In the genomic region with DNA sequence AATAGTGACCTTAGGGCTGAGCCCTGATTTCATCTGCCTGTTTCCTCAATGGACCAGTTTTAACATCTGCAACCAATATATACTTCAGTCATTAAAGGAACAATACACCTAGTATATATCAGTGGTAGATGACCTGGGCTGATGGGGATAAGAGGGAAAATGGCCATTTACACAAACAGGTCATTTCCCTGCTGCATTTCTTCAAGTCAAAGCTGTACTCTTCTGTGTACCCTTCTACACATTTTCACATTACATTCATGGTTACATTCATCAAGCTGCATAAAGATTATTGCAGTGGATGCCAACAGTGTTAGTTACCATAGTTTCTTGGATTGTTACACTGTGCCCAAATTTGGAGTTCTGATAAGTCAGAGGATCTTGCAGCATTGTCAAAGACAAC, we compare ENCODE assay signal across 23 cellular contexts.
"Had no signal": no experiment of that assay in that cellular context is flagged by ENCODE, and none has a peak within 500 bp of the region (broad histone marks: within the 10 kb centered on the region; RNA-seq: fewer than 3 reads in every experiment).

No MANE protein-coding gene starts in this region.

- H3K4me3 ChIP-seq: gastrocnemius medialis, left lung, tibial nerve had no signal

- H3K27ac ChIP-seq: left lung, VCaP had no signal

- H3K9me3 Mint-ChIP-seq: dendritic cell treated with granulocyte-macrophage colony-stimulating factor and Interleukin-4, amounts not matched to agents 40 ng/mL and 50 ng/mL, for 4 days had no signal

- H3K27me3 ChIP-seq: gastrocnemius medialis, left lung, tibial nerve had no signal

- H3K4me3 Mint-ChIP-seq: dendritic cell treated with granulocyte-macrophage colony-stimulating factor and Interleukin-4, amounts not matched to agents 40 ng/mL and 50 ng/mL, for 4 days; endodermal cell; nephron progenitor cell had no signal

- H3K9me3 ChIP-seq: gastrocnemius medialis, left lung had no signal

- H3K4me1 Mint-ChIP-seq: endodermal cell, nephron progenitor cell had no signal

- ATAC-seq: gastrocnemius medialis, left lung had no signal

- H3K27me3 Mint-ChIP-seq: dendritic cell treated with granulocyte-macrophage colony-stimulating factor and Interleukin-4, amounts not matched to agents 40 ng/mL and 50 ng/mL, for 4 days had no signal

- DNase-seq: activated CD4-positive, alpha-beta T cell treated with anti-CD3 and anti-CD28 coated beads, Interleukin-2, amount 50 U/mL, for 1 hour; activated CD4-positive, CD25-positive, alpha-beta regulatory T cell treated with anti-CD3 and anti-CD28 coated beads, Interleukin-2, amount 50 U/mL, for 72 hours; activated CD8-positive, alpha-beta memory T cell treated with anti-CD3 and anti-CD28 coated beads for 24 hours; activated CD8-positive, alpha-beta memory T cell treated with anti-CD3 and anti-CD28 coated beads, Interleukin-2, amount 50 U/mL, for 48 hours; activated effector memory CD4-positive, alpha-beta T cell treated with anti-CD3 and anti-CD28 coated beads, Interleukin-2, amount 50 U/mL, for 16 hours; activated naive CD4-positive, alpha-beta T cell treated with anti-CD3 and anti-CD28 coated beads, Interleukin-2, amount 50 U/mL, for 16 hours; activated T-cell treated with anti-CD3 and anti-CD28 coated beads, Interleukin-2, amount 50 U/mL, for 48 hours; endodermal cell; gastrocnemius medialis; head of caudate nucleus; kidney; left lung; nephron progenitor cell; occipital lobe; retina; stimulated activated CD4-positive, alpha-beta T cell treated with anti-CD3 and anti-CD28 coated beads, Interleukin-12 subunit alpha, Interleukin-12 subunit beta, amount 100 ng/mL, for 4 hours; stimulated activated CD4-positive, alpha-beta T cell treated with anti-CD3 and anti-CD28 coated beads, Interleukin-2, amount 100 ng/mL, for 24 hours; stimulated activated naive CD4-positive, alpha-beta T cell treated with Interleukin-2 at 50 U/mL for 16 hours; SW 1271; T-helper 2 cell had no signal

- H3K27ac Mint-ChIP-seq: dendritic cell treated with granulocyte-macrophage colony-stimulating factor and Interleukin-4, amounts not matched to agents 40 ng/mL and 50 ng/mL, for 4 days; endodermal cell; nephron progenitor cell had no signal
